Comparison of ENCODE assay signal across 1 cellular context in the genomic region with DNA sequence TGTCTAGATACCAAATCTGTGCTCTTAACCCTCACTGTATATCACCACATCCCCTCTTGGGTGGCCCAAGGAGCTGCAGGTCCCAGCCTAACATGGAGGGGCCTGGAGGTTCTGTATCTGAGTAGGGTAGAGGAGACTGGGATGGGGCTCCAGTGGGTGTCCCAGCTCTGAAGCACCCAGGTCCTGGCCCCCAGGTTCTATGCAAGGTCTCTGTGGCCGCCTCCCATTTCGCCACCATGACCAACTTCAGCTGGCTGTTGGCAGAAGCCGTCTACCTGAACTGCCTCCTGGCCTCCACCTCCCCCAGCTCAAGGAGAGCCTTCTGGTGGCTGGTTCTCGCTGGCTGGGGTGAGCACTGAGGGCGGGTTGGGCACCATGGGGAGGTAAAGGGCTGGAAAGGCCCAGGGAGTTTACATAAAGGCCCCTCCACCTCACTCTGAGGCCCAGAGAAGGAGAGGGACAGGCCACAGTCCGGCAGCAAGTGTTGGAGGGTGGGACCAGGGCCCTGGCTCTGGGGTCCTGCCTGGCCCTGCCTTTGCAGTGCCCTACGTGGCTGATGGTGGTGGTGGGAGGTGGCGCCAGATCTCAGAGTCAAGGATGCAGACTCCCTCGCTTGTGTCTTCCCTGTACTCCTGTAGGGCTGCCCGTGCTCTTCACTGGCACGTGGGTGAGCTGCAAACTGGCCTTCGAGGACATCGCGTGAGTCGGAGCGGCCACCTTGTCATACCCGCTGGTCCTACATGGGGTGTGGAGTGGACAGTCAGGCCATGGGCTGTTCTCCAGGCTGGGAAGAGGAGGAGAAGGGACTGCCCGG.
TF ChIP-seq lines count a peak whose summit lies in the region.

No MANE protein-coding gene starts in this region.

TF ChIP-seq in GM23338, 12 proteins besides CTCF, POLR2A, EP300 and RAD21 (continued from another document):
- TF ChIP-seq, protein P1, sequence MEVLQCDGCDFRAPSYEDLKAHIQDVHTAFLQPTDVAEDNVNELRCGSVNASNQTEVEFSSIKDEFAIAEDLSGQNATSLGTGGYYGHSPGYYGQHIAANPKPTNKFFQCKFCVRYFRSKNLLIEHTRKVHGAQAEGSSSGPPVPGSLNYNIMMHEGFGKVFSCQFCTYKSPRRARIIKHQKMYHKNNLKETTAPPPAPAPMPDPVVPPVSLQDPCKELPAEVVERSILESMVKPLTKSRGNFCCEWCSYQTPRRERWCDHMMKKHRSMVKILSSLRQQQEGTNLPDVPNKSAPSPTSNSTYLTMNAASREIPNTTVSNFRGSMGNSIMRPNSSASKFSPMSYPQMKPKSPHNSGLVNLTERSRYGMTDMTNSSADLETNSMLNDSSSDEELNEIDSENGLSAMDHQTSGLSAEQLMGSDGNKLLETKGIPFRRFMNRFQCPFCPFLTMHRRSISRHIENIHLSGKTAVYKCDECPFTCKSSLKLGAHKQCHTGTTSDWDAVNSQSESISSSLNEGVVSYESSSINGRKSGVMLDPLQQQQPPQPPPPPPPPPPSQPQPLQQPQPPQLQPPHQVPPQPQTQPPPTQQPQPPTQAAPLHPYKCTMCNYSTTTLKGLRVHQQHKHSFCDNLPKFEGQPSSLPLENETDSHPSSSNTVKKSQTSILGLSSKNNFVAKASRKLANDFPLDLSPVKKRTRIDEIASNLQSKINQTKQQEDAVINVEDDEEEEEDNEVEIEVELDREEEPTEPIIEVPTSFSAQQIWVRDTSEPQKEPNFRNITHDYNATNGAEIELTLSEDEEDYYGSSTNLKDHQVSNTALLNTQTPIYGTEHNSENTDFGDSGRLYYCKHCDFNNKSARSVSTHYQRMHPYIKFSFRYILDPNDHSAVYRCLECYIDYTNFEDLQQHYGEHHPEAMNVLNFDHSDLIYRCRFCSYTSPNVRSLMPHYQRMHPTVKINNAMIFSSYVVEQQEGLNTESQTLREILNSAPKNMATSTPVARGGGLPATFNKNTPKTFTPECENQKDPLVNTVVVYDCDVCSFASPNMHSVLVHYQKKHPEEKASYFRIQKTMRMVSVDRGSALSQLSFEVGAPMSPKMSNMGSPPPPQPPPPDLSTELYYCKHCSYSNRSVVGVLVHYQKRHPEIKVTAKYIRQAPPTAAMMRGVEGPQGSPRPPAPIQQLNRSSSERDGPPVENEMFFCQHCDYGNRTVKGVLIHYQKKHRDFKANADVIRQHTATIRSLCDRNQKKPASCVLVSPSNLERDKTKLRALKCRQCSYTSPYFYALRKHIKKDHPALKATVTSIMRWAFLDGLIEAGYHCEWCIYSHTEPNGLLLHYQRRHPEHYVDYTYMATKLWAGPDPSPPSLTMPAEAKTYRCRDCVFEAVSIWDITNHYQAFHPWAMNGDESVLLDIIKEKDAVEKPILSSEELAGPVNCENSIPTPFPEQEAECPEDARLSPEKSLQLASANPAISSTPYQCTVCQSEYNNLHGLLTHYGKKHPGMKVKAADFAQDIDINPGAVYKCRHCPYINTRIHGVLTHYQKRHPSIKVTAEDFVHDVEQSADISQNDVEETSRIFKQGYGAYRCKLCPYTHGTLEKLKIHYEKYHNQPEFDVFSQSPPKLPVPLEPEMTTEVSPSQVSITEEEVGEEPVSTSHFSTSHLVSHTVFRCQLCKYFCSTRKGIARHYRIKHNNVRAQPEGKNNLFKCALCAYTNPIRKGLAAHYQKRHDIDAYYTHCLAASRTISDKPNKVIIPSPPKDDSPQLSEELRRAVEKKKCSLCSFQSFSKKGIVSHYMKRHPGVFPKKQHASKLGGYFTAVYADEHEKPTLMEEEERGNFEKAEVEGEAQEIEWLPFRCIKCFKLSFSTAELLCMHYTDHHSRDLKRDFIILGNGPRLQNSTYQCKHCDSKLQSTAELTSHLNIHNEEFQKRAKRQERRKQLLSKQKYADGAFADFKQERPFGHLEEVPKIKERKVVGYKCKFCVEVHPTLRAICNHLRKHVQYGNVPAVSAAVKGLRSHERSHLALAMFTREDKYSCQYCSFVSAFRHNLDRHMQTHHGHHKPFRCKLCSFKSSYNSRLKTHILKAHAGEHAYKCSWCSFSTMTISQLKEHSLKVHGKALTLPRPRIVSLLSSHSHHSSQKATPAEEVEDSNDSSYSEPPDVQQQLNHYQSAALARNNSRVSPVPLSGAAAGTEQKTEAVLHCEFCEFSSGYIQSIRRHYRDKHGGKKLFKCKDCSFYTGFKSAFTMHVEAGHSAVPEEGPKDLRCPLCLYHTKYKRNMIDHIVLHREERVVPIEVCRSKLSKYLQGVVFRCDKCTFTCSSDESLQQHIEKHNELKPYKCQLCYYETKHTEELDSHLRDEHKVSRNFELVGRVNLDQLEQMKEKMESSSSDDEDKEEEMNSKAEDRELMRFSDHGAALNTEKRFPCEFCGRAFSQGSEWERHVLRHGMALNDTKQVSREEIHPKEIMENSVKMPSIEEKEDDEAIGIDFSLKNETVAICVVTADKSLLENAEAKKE (CRISPR knock-in tag; IDR thresholded peaks at IDR 0.05) = no peak
